In genomic region chr6:116008470-116009229, GRCh38 we compare ENCODE assay signal across 10 cellular contexts. TPM values are rescaled to one million over a fixed set of nuclear protein-coding genes. Genes with fewer than 3 reads are reported as not detected.
DNase-seq lines count a peak whose midpoint lies in the region; ATAC-seq and TF ChIP-seq lines count a peak whose summit lies in the region.
"Had no signal": no experiment of that assay in that cellular context is flagged by ENCODE, and none has a peak within 500 bp of the region (broad histone marks: within the 10 kb centered on the region; RNA-seq: fewer than 3 reads in every experiment).

No MANE protein-coding gene starts in this region.

- no peak for TF ChIP-seq CTCF in astrocyte of the spinal cord (IDR thresholded peaks at IDR 0.05; ENCODE audit: low read depth, low read length)
- TF ChIP-seq CTCF in lung (IDR thresholded peaks at IDR 0.05; ENCODE audit: control extremely low read depth, extremely low read depth), result no peak

- no peaks in the 10 kb centered on the region for H3K4me1 Mint-ChIP-seq in T-helper 17 cell
- H3K4me1 Mint-ChIP-seq: activated naive CD8-positive, alpha-beta T cell treated with anti-CD3 and anti-CD28 coated beads, Interleukin-2, amount 10 ng/mL, durations not matched to agents 7 days and 5 days had no signal

- peak; percentile 63 for ATAC-seq in GM21367 (IDR thresholded peaks at IDR 0.05; ENCODE audit: unreplicated experiment)
- peak; percentile 57 for ATAC-seq in HG03460 (IDR thresholded peaks at IDR 0.05; ENCODE audit: unreplicated experiment)
- peak; percentile 27 for ATAC-seq in lung (ENCODE audit: insufficient read depth, low FRiP score)
- ATAC-seq in T-helper 17 cell, result no peak

- 48 to 54% methylated on average over 6 of the region's 6 CpGs for WGBS in lung, 2 donors

- in situ Hi-C loops in astrocyte of the spinal cord (cut with HindIII; ENCODE audit: low sequenced_read_pairs), result no loop called here

- H3K27ac ChIP-seq in ACC112 (ENCODE audit: low read depth, low read length) (peak overlapping the region; percentile 83), lung (ENCODE audit: low read depth in 1 of 2, low read length in 1 of 2) (peak overlapping the region; percentile 70 to 78)

- no peaks in the 10 kb centered on the region for H3K36me3 ChIP-seq in ACC112 (ENCODE audit: insufficient read depth, low read length)
- no peaks in the 10 kb centered on the region for H3K36me3 ChIP-seq in lung (ENCODE audit: control insufficient read depth in 2 of 2, insufficient read depth in 2 of 2, low read length in 2 of 2)

- H3K9me3 ChIP-seq in lung (ENCODE audit: control insufficient read depth in 2 of 2, insufficient read depth in 1 of 2, low read length in 1 of 2), result no peaks in the 10 kb centered on the region
- no peaks in the 10 kb centered on the region for H3K9me3 ChIP-seq in T-helper 17 cell (ENCODE audit: control insufficient read depth, low read length, poor library complexity, severe bottlenecking)

- no peaks in the 10 kb centered on the region for H3K36me3 Mint-ChIP-seq in T-helper 17 cell (ENCODE audit: low read depth)
- H3K36me3 Mint-ChIP-seq: activated naive CD8-positive, alpha-beta T cell treated with anti-CD3 and anti-CD28 coated beads, Interleukin-2, amount 10 ng/mL, durations not matched to agents 7 days and 5 days had no signal

- DNase-seq in astrocyte of the spinal cord (ENCODE audit: low read depth, low spot score), result peak; percentile 90
- no peak for DNase-seq in lung (ENCODE audit: low spot score)
- no peak for DNase-seq in activated naive CD4-positive, alpha-beta T cell (lab: John Stamatoyannopoulos, UW)
- no peak for DNase-seq in RKO (ENCODE audit: low spot score)
- DNase-seq in T-helper 17 cell, result no peak
- DNase-seq: activated naive CD8-positive, alpha-beta T cell treated with anti-CD3 and anti-CD28 coated beads, Interleukin-2, amount 10 ng/mL, durations not matched to agents 7 days and 5 days; DND-41 had no signal

- H3K4me1 ChIP-seq in ACC112 (ENCODE audit: control insufficient read depth, insufficient read depth, low read length, unreplicated experiment) (peaks cover 31% of the 10 kb centered on the region), lung (ENCODE audit: control insufficient read depth in 2 of 2, insufficient read depth in 2 of 2, low read length in 2 of 2) (peaks cover 0 to 14% of the 10 kb centered on the region in 2 donors)

- H3K79me2 ChIP-seq in ACC112 (ENCODE audit: control insufficient read depth, insufficient read depth, low read length, unreplicated experiment), result no peaks in the 10 kb centered on the region

- peak overlapping the region; percentile 79 for H2AFZ ChIP-seq in ACC112 (ENCODE audit: low read length, unreplicated experiment)

- H3K4me3 ChIP-seq in ACC112 (ENCODE audit: low read depth, low read length), result peak overlapping the region; percentile 57
- H3K4me3 ChIP-seq in astrocyte of the spinal cord (ENCODE audit: low read depth, low read length), result no peak overlapping the region
- no peak overlapping the region for H3K4me3 ChIP-seq in lung

- H3K27me3 ChIP-seq in ACC112 (ENCODE audit: insufficient read depth, low read length), result no peaks in the 10 kb centered on the region
- no peaks in the 10 kb centered on the region for H3K27me3 ChIP-seq in lung (ENCODE audit: control insufficient read depth, insufficient read depth)

- peaks cover 27% of the 10 kb centered on the region for H3K27me3 Mint-ChIP-seq in T-helper 17 cell

- no peak overlapping the region for H3K27ac Mint-ChIP-seq in T-helper 17 cell
- H3K27ac Mint-ChIP-seq: activated naive CD8-positive, alpha-beta T cell treated with anti-CD3 and anti-CD28 coated beads, Interleukin-2, amount 10 ng/mL, durations not matched to agents 7 days and 5 days had no signal

- no peak overlapping the region for H3K4me3 Mint-ChIP-seq in T-helper 17 cell
- H3K4me3 Mint-ChIP-seq: activated naive CD8-positive, alpha-beta T cell treated with anti-CD3 and anti-CD28 coated beads, Interleukin-2, amount 10 ng/mL, durations not matched to agents 7 days and 5 days had no signal

RNA-seq across cellular contexts. Expression of gene FRK, which starts 52.0 kb away (rescaled TPM):
- 10 to 100 TPM in 1 of 2 donors, 1 to 10 TPM in 1; 8.7 to 18.3 TPM for total RNA-seq in lung
- polyA plus RNA-seq in lung, result 1 to 10 TPM; 1.2 to 1.4 TPM
- total RNA-seq in T-helper 17 cell, result under 1 TPM in 1 of 2 donors, not detected in 1; 0.02 TPM

Comparison
In these comparisons a context has a peak if more than half of its experiments do, and no peak if none do; other contexts are left out.
1. RNA of gene FRK, which starts 52.0 kb away (total RNA-seq): 8.7 to 18.3 TPM in lung; 0.02 TPM in T-helper 17 cell; every median in the first group is over 4 times any median in the second.